Comparison of ENCODE assay signal across 20 cellular contexts in the genomic region with DNA sequence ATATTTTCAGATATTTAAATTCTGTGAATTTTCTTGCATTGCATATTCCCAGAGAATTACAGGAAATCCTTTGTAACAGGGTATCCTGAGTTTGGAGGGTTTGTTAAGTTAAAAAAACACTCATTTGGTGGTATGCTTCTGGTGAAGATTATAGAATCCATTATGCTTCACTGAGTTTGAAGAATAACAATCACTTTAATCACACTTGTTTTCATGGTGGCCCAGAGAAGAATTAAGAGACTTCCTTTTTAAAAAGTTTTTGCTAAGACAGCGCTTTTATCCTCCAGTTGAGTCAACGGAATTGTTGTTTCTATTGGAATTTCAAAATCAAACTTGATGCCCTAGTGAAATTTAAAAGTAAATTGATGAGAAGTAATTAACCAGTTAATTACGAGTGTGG. TPM values are rescaled to one million over a fixed set of nuclear protein-coding genes. Genes with fewer than 3 reads are reported as not detected.
DNase-seq lines count a peak whose midpoint lies in the region; ATAC-seq, FAIRE-seq and TF ChIP-seq lines count a peak whose summit lies in the region.
"Had no signal": no experiment of that assay in that cellular context is flagged by ENCODE, and none has a peak within 500 bp of the region (broad histone marks: within the 10 kb centered on the region; RNA-seq: fewer than 3 reads in every experiment).

No MANE protein-coding gene starts in this region.

- no peak for TF ChIP-seq EP300 in HepG2 (IDR thresholded peaks at IDR 0.05; ENCODE audit: low read depth in 2 of 2, low read length in 2 of 2)
- no peak for TF ChIP-seq EP300 in HepG2 (CRISPR knock-in tag; IDR thresholded peaks at IDR 0.05; ENCODE audit: borderline replicate concordance)

- H3K4me1 ChIP-seq in HepG2 (ENCODE audit: insufficient read depth, low read length), result peaks cover 7% of the 10 kb centered on the region
- peaks cover 0 to 15% (median 6%) of the 10 kb centered on the region in 4 donors for H3K4me1 ChIP-seq in right lobe of liver
- peaks cover 23% of the 10 kb centered on the region for H3K4me1 ChIP-seq in parathyroid adenoma
- H3K4me1 ChIP-seq in psoas muscle, result no peaks in the 10 kb centered on the region

- H2AFZ ChIP-seq in HepG2 (ENCODE audit: low read length) (no peak overlapping the region), parathyroid adenoma (no peak overlapping the region)
- H2AFZ ChIP-seq: PC-9 had no signal

- no peak for TF ChIP-seq RAD21 in HepG2 (CRISPR knock-in tag; IDR thresholded peaks at IDR 0.05)

- in situ Hi-C loops in HepG2 (cut with HindIII; ENCODE audit: extremely low pct_ligation_motif_present, low pct_unique_long_range_greater_than_20kb), result no loop called here

- H3K79me2 ChIP-seq in HepG2 (ENCODE audit: insufficient read depth, low read length) (no peaks in the 10 kb centered on the region), parathyroid adenoma (peaks cover 50% of the 10 kb centered on the region)

- no peak for DNase-seq in HepG2 (ENCODE audit: low spot score)
- DNase-seq in right lobe of liver, result no peak
- peak; percentile 73 for DNase-seq in dermis blood vessel endothelial cell
- no peak for DNase-seq in NCI-H2196 treated with DMSO at 0.1 percent for 48 hours (lab: John Stamatoyannopoulos, UW; ENCODE audit: unreplicated experiment)
- DNase-seq in Ammon's horn (ENCODE audit: low spot score), result no peak
- DNase-seq in psoas muscle, result no peak
- DNase-seq: DMS153, EL, KG1, NCI-H1048, NCI-H1436 treated with DMSO at 0.1 percent for 48 hours, NCI-H2029 treated with DMSO at 0.1 percent for 48 hours, NCI-H510A, NCI-H774, PC-9 had no signal

- POLR2A ChIA-PET in HepG2 (lab: Yijun Ruan, JAX), result no interaction called here

- WGBS in HepG2 (ENCODE audit: low lambda C conversion rate), result 20% methylated on average over 3 of the region's 3 CpGs
- 72% methylated on average over 3 of the region's 3 CpGs for WGBS in right lobe of liver (ENCODE audit: insufficient coverage, low coverage, low lambda C conversion rate, missing lambda C conversion rate)
- WGBS in psoas muscle, 3 donors, result 49 to 81% (median 74%) methylated on average over 3 of the region's 3 CpGs

- H3K27me3 ChIP-seq in HepG2 (ENCODE audit: control insufficient read depth in 1 of 2, insufficient read depth in 2 of 2, low read length in 2 of 2) (no peaks in the 10 kb centered on the region), right lobe of liver (no peaks in the 10 kb centered on the region), parathyroid adenoma (ENCODE audit: control insufficient read depth, insufficient read depth, low read length) (no peaks in the 10 kb centered on the region), psoas muscle (ENCODE audit: insufficient read depth in 3 of 3, low read length in 2 of 3) (peaks cover 0 to 4% (median 3%) of the 10 kb centered on the region in 3 donors)

- H3K36me3 ChIP-seq in HepG2 (replicated peaks in 1 of 2; ENCODE audit: control insufficient read depth in 1 of 2, insufficient read depth in 2 of 2, low read length in 2 of 2), result no peaks in the 10 kb centered on the region
- H3K36me3 ChIP-seq in right lobe of liver, result no peaks in the 10 kb centered on the region
- H3K36me3 ChIP-seq in parathyroid adenoma (ENCODE audit: control insufficient read depth, insufficient read depth, low read length), result no peaks in the 10 kb centered on the region
- no peaks in the 10 kb centered on the region for H3K36me3 ChIP-seq in psoas muscle (ENCODE audit: insufficient read depth in 1 of 2, low read depth in 1 of 2)

- BruUV-seq in HepG2 (replicated peaks; lab: Mats Ljungman, UMichigan), result no TSS peak

- TF ChIP-seq CTCF in HepG2 (CRISPR knock-in tag; IDR thresholded peaks at IDR 0.05), result no peak
- no peak for TF ChIP-seq CTCF in right lobe of liver (IDR thresholded peaks at IDR 0.05)
- no peak for TF ChIP-seq CTCF in parathyroid adenoma (IDR thresholded peaks at IDR 0.05)
- no peak for TF ChIP-seq CTCF in psoas muscle (IDR thresholded peaks at IDR 0.05)

- no peak overlapping the region for H3K27ac ChIP-seq in HepG2 (ENCODE audit: extremely low read length, insufficient read depth, low read length)
- H3K27ac ChIP-seq in right lobe of liver, result no peak overlapping the region
- peak overlapping the region; percentile 11 for H3K27ac ChIP-seq in parathyroid adenoma
- H3K27ac ChIP-seq in psoas muscle, result no peak overlapping the region
- H3K27ac ChIP-seq: C4-2B, PC-9 had no signal

- no peak overlapping the region for H3K4me3 ChIP-seq in HepG2 (replicated peaks in 1 of 3; ENCODE audit: insufficient read depth in 1 of 3, low read depth in 2 of 3, low read length in 3 of 3)
- no peak overlapping the region for H3K4me3 ChIP-seq in right lobe of liver
- no peak overlapping the region for H3K4me3 ChIP-seq in parathyroid adenoma (ENCODE audit: low read depth, low read length)
- H3K4me3 ChIP-seq in psoas muscle, result no peak overlapping the region
- H3K4me3 ChIP-seq: PC-9 had no signal

- CTCF ChIA-PET in HepG2 (lab: Yijun Ruan, JAX; ENCODE audit: low intra/inter-chr PET ratio, low total read pairs), result no interaction called here

- H3K9ac ChIP-seq in HepG2 (ENCODE audit: insufficient read depth, low read depth, low read length) (no peak overlapping the region), parathyroid adenoma (no peak overlapping the region)

- intact Hi-C loops in HepG2 (cut with micrococcal nuclease; ENCODE audit: unreplicated experiment), result no loop called here
- intact Hi-C loops in right lobe of liver (cut with DNase I), result no loop called here
- intact Hi-C loops in psoas muscle (cut with DNase I), result no loop called here

- no peak for FAIRE-seq in HepG2 (lab: Jason Lieb, UNC)
- FAIRE-seq: A204.1, H54 had no signal

- H3K9me3 ChIP-seq in HepG2 (ENCODE audit: low read length) (no peaks in the 10 kb centered on the region), right lobe of liver (no peaks in the 10 kb centered on the region), parathyroid adenoma (ENCODE audit: control insufficient read depth, low read length) (no peaks in the 10 kb centered on the region), psoas muscle (no peaks in the 10 kb centered on the region)

- H3K4me2 ChIP-seq in HepG2 (ENCODE audit: low read depth, low read length) (no peak overlapping the region), parathyroid adenoma (ENCODE audit: low read length) (peak overlapping the region; percentile 18)
- H3K4me2 ChIP-seq: PC-9 had no signal

- H4K20me1 ChIP-seq in HepG2 (ENCODE audit: insufficient read depth, low read length), result no peaks in the 10 kb centered on the region

- no peak for TF ChIP-seq POLR2A in HepG2 (IDR thresholded peaks at IDR 0.05; ENCODE audit: insufficient read depth in 1 of 2, low read depth in 2 of 2, low read length in 2 of 2)
- no peak for TF ChIP-seq POLR2A in right lobe of liver (IDR thresholded peaks at IDR 0.05)

- ATAC-seq in HepG2 (no peak), right lobe of liver (no peak), GM18519 (IDR thresholded peaks at IDR 0.05; ENCODE audit: low FRiP score, unreplicated experiment) (no peak), psoas muscle (no peak)

TF ChIP-seq in HepG2, 621 proteins besides CTCF, POLR2A, EP300 and RAD21:
- no peak for TF ChIP-seq EEA1 (CRISPR knock-in tag; IDR thresholded peaks at IDR 0.05; ENCODE audit: borderline replicate concordance)
- 0 out of 2 replicates have a peak, but pooled peaks have one; percentile 7 for TF ChIP-seq MAFF (IDR thresholded peaks at IDR 0.05; ENCODE audit: low read depth, low read length)
- TF ChIP-seq ZNF446 (CRISPR knock-in tag; IDR thresholded peaks at IDR 0.05), result no peak
- TF ChIP-seq MAFK (conservative IDR thresholded peaks at IDR 0.05 in 1 of 2, IDR thresholded peaks at IDR 0.05 in 1 of 2; ENCODE audit: low read length in 2 of 2), result peak; percentile 6 to 7; a peak in 1 of 4 replicates

RNA-seq across cellular contexts. Expression of gene PLEKHG1, which starts 17.4 kb away (rescaled TPM):
- total RNA-seq in HepG2 (2016; rRNA removed; fragmentation: Illumina TruSeq; extraction: Trizol) (0.04 and 0.07 TPM in 2 replicates), right lobe of liver (10 to 100 TPM in 5 of 6 experiments, 1 to 10 TPM in 1; 8.7 to 20.3 (median 11.8) TPM), dermis blood vessel endothelial cell (42.3 and 74.5 TPM in 2 replicates), psoas muscle (10 to 100 TPM in 1 of 4 donors, 1 to 10 TPM in 3; 4.2 to 10.6 (median 7.3) TPM)
- 0.26 TPM in 1 of 2 replicates, not detected in the other for total RNA-seq in HepG2 (2016; cell fraction: cytosol; rRNA removed; fragmentation: Illumina TruSeq; extraction: Trizol; ENCODE audit: low read depth)
- 0.28 and 0.30 TPM in 2 replicates for total RNA-seq in HepG2 (2016; cell fraction: insoluble cytoplasmic fraction; rRNA removed; fragmentation: Illumina TruSeq; extraction: Trizol)
- 0.09 and 0.17 TPM in 2 replicates for total RNA-seq in HepG2 (2016; cell fraction: membrane; rRNA removed; fragmentation: Illumina TruSeq; extraction: Trizol)
- 0.19 and 0.34 TPM in 2 replicates for total RNA-seq in HepG2 (2016; cell fraction: nucleus; rRNA removed; fragmentation: Illumina TruSeq; extraction: Trizol)
- polyA plus RNA-seq in HepG2 (2011; rRNA removed) (0.03 TPM in 2 replicates), psoas muscle (1 to 10 TPM; 1.3 to 1.8 (median 1.6) TPM)
- polyA plus RNA-seq in HepG2 (2011; cell fraction: cytosol; rRNA removed), result 0.01 and 0.04 TPM in 2 replicates
- 0.03 and 0.43 TPM in 2 replicates for polyA plus RNA-seq in HepG2 (2011; cell fraction: nucleus; rRNA removed)
- 0.08 and 0.09 TPM in 2 replicates for polyA plus RNA-seq in HepG2 (2012)
- polyA plus RNA-seq in HepG2 (2016; cell fraction: cytosol; fragmentation: Illumina TruSeq; extraction: Trizol; ENCODE audit: low read depth), result not detected in 2 replicates
- polyA plus RNA-seq in HepG2 (2016; cell fraction: insoluble cytoplasmic fraction; fragmentation: Illumina TruSeq; extraction: Trizol; ENCODE audit: low read depth), result 0.08 TPM in 1 of 2 replicates, not detected in the other
- polyA plus RNA-seq in HepG2 (2016; cell fraction: membrane; fragmentation: Illumina TruSeq; extraction: Trizol; ENCODE audit: low read depth), result not detected in 2 replicates
- polyA plus RNA-seq in HepG2 (2016; cell fraction: nucleus; fragmentation: Illumina TruSeq; extraction: Trizol; ENCODE audit: insufficient read depth, low read depth), result 0.12 and 0.20 TPM in 2 replicates
- polyA minus RNA-seq in HepG2 (2011; rRNA and poly(A)+ RNA removed; ENCODE audit: low replicate concordance), result 0.26 and 1.6 TPM in 2 replicates
- not detected in 2 replicates for polyA minus RNA-seq in HepG2 (2011; cell fraction: cytosol; rRNA and poly(A)+ RNA removed)
- 0.13 and 0.62 TPM in 2 replicates for polyA minus RNA-seq in HepG2 (2011; cell fraction: nucleus; rRNA and poly(A)+ RNA removed)
